1 cellular context compared by ENCODE assay signal in the genomic region with DNA sequence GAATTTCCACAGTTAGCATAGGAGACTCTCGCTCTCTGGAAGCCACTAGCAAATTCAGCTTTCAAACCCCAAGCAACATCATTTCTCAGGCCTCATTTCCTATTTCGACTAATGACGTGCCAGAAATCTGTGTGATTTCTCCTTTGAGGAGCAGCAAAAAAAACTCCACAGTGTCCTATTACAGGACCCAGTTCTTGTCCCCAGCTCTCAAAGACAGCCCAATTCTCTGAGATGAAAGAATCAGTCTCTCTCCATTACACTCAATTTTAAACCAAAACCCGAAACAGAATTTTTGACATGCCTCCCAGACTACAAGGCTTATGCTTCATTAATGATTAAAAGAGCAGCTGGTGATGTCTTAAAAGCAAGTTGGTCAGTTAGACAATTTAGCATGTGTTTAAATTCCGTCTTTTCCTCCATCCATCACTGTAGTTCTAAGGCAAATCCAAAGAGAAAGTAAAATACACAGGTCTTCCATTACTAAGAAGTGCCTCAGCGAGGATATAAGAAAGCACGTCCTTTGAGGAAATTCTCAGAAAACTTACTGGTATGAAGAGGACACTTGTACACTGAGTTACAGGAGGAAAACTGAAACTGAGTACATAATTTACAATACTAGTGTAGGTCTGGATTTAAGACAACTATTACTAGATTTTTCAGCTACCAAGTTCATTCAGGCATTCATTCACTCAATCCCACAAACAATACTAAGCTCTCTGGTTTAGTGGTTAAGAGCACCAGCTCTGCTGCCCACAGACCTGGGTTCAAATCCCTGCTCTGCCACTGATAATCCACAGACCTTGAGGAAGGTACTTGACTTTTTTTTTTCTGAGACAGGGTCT.
TF ChIP-seq lines count a peak whose summit lies in the region.

No MANE protein-coding gene starts in this region.

TF ChIP-seq in IMR-90, 13 proteins besides CTCF, POLR2A, EP300 and RAD21:
- 0 out of 2 replicates have a peak, but pooled peaks have one; percentile 20 for TF ChIP-seq FOS (IDR thresholded peaks at IDR 0.05; ENCODE audit: low read depth, low read length)
- no peak for TF ChIP-seq CHD1 (IDR thresholded peaks at IDR 0.05; ENCODE audit: low read depth, low read length)
